Comparison of ENCODE assay signal across 8 cellular contexts in the genomic region with DNA sequence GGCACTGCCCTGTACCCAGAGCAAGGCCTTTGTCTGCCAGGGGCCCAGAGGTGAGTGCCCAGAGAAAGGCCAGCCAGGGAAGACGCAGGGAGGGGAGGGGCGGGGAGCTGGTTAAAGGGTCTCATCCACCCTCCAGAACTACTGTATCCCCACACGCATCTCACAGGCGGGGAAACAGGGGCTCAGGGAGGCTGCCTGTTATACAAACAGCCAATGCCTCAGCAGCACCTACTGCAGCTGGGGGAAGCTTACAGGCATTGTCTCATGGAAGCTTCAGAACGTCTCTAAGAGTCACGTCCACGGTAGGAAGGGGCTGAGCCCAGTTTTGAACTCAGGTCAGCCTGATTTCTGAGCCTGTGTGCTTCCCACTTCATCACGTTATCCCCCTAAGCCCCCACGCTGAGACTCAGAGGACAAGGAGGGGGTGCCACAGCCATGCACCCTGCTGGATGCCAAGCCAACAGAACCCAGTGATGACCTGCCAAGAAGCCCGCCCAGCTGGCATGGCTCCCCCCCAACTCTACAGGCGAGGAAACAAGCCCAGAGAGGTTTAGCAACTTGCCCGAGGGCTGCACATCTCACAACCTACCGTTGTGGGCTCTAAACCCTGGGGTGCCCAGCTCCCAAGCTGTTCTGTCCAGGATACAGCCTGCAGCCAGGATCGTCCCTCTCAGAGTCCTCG. TPM values are rescaled to one million over a fixed set of nuclear protein-coding genes. Genes with fewer than 3 reads are reported as not detected.
DNase-seq lines count a peak whose midpoint lies in the region; ATAC-seq and TF ChIP-seq lines count a peak whose summit lies in the region.

No MANE protein-coding gene starts in this region.

- no peaks in the 10 kb centered on the region for H3K9me2 ChIP-seq in SK-N-SH

- TF ChIP-seq CTCF in SK-N-SH (IDR thresholded peaks at IDR 0.05) (no peak), mammary epithelial cell (conservative IDR thresholded peaks at IDR 0.05 in 1 of 2, IDR thresholded peaks at IDR 0.05 in 1 of 2; ENCODE audit: extremely low read depth in 1 of 2, insufficient read depth in 1 of 2, low read depth in 1 of 2, low read length in 2 of 2) (no peak), lower lobe of right lung (IDR thresholded peaks at IDR 0.05) (no peak), suprapubic skin (IDR thresholded peaks at IDR 0.05) (no peak)

- BruUV-seq in mammary epithelial cell (replicated peaks; lab: Mats Ljungman, UMichigan): no TSS peak

- intact Hi-C loops in mammary epithelial cell (cut with micrococcal nuclease) (no loop called here), lower lobe of right lung (cut with DNase I) (no loop called here)

- no peaks in the 10 kb centered on the region for H4K20me1 ChIP-seq in SK-N-SH (ENCODE audit: insufficient read depth)
- no peaks in the 10 kb centered on the region for H4K20me1 ChIP-seq in mammary epithelial cell (ENCODE audit: insufficient read depth, low read length)

- 87% methylated on average over 8 of the region's 15 CpGs for WGBS in SK-N-SH (ENCODE audit: low lambda C conversion rate)
- 43% methylated on average over 6 of the region's 15 CpGs for WGBS in mammary epithelial cell (ENCODE audit: low coverage, missing lambda C conversion rate)
- WGBS in suprapubic skin: 36% methylated on average over 5 of the region's 15 CpGs

- no peak for TF ChIP-seq POLR2A in suprapubic skin (IDR thresholded peaks at IDR 0.05)

- H3K4me2 ChIP-seq in SK-N-SH (peak overlapping the region; percentile 72; the same call in 1 of the 2 replicates), mammary epithelial cell (ENCODE audit: insufficient read depth, low read depth, low read length) (peak overlapping the region; percentile 35)

- CTCF ChIA-PET in SK-N-SH (lab: Yijun Ruan, JAX): interaction anchor here (0.8 to 2.0 kb wide), 7 partner anchors 21 to 434 kb away, joined by 3 to 10 read pairs (median 4); no protein-coding TSS in a partner anchor
- CTCF ChIA-PET in mammary epithelial cell (lab: Charles Lee; ENCODE audit: low non-redundant PET): interaction anchor here (0.6 kb wide), 1 partner anchor 11 kb away, joined by 4 read pairs; no protein-coding TSS in a partner anchor

- H3K27me3 ChIP-seq in SK-N-SH (ENCODE audit: insufficient read depth) (no peaks in the 10 kb centered on the region), mammary epithelial cell (ENCODE audit: insufficient read depth, low read length) (no peaks in the 10 kb centered on the region), lower lobe of right lung (ENCODE audit: low read depth) (no peaks in the 10 kb centered on the region), suprapubic skin (no peaks in the 10 kb centered on the region)

- no peak overlapping the region for H3K9ac ChIP-seq in SK-N-SH
- H3K9ac ChIP-seq in mammary epithelial cell (ENCODE audit: insufficient read depth, low read length): no peak overlapping the region

- in situ Hi-C loops in mammary epithelial cell (cut with MboI; ENCODE audit: low sequenced_read_pairs in 2 of 2): no loop called here

- no peaks in the 10 kb centered on the region for H3K9me3 ChIP-seq in SK-N-SH
- no peaks in the 10 kb centered on the region for H3K9me3 ChIP-seq in mammary epithelial cell (replicated peaks; ENCODE audit: insufficient read depth, low read length)
- H3K9me3 ChIP-seq in lower lobe of right lung: no peaks in the 10 kb centered on the region
- H3K9me3 ChIP-seq in suprapubic skin: no peaks in the 10 kb centered on the region

- dilution Hi-C loops in mammary epithelial cell (cut with HindIII; ENCODE audit: low sequenced_read_pairs): no loop called here

- no peak overlapping the region for H2AFZ ChIP-seq in SK-N-SH (ENCODE audit: low read depth)
- H2AFZ ChIP-seq in mammary epithelial cell (ENCODE audit: low read depth, low read length): no peak overlapping the region

- no peaks in the 10 kb centered on the region for H3K36me3 ChIP-seq in SK-N-SH (replicated peaks in 1 of 2; ENCODE audit: control insufficient read depth in 1 of 2, insufficient read depth in 2 of 2, low read length in 1 of 2)
- H3K36me3 ChIP-seq in mammary epithelial cell (ENCODE audit: insufficient read depth, low read length): no peaks in the 10 kb centered on the region
- H3K36me3 ChIP-seq in lower lobe of right lung: no peaks in the 10 kb centered on the region
- H3K36me3 ChIP-seq in suprapubic skin: no peaks in the 10 kb centered on the region

- H3K27ac ChIP-seq in SK-N-SH (ENCODE audit: low read depth in 2 of 2, low read length in 1 of 2): peak overlapping the region in 1 of 2 experiments; percentile 94; a peak in 2 of 4 replicates
- no peak overlapping the region for H3K27ac ChIP-seq in mammary epithelial cell (ENCODE audit: insufficient read depth, low read depth, low read length)
- no peak overlapping the region for H3K27ac ChIP-seq in lower lobe of right lung
- H3K27ac ChIP-seq in suprapubic skin: peak overlapping the region; percentile 42

- no peaks in the 10 kb centered on the region for H3F3A ChIP-seq in SK-N-SH (replicated peaks; ENCODE audit: insufficient read depth)

- DNase-seq in SK-N-SH (no peak), mammary epithelial cell (no peak), lower lobe of right lung (peak; percentile 42), suprapubic skin (ENCODE audit: low spot score in 2 of 2) (peak in 1 of 2 donors; percentile 63), NCI-H748 (lab: John Stamatoyannopoulos, UW; ENCODE audit: unreplicated experiment) (no peak)

- no peak for ATAC-seq in SK-N-SH treated with all-trans-retinoic acid at 6 μM for 48 hours
- ATAC-seq in lower lobe of right lung: no peak
- ATAC-seq in esophagus mucosa: no peak
- no peak for ATAC-seq in HG03045 (IDR thresholded peaks at IDR 0.05; ENCODE audit: unreplicated experiment)

- H3K4me3 ChIP-seq in SK-N-SH (ENCODE audit: low read depth in 2 of 2, low read length in 1 of 2) (no peak overlapping the region), mammary epithelial cell (replicated peaks in 1 of 3; ENCODE audit: insufficient read depth in 1 of 3, low read depth in 2 of 3, low read length in 3 of 3) (no peak overlapping the region), lower lobe of right lung (peak overlapping the region; percentile 10), suprapubic skin (peak overlapping the region; percentile 26)

- no peak for TF ChIP-seq RAD21 in SK-N-SH (IDR thresholded peaks at IDR 0.05; ENCODE audit: low read length)

- no peak for TF ChIP-seq EP300 in SK-N-SH (IDR thresholded peaks at IDR 0.05; ENCODE audit: borderline replicate concordance in 1 of 2, low read depth in 1 of 2, low read length in 1 of 2)
- TF ChIP-seq EP300 in suprapubic skin (IDR thresholded peaks at IDR 0.05): no peak

- no peaks in the 10 kb centered on the region for H3K79me2 ChIP-seq in SK-N-SH (ENCODE audit: insufficient read depth)
- H3K79me2 ChIP-seq in mammary epithelial cell (ENCODE audit: insufficient read depth, low read length): no peaks in the 10 kb centered on the region

- peaks cover 29 to 95% of the 10 kb centered on the region in 2 experiments for H3K4me1 ChIP-seq in SK-N-SH (ENCODE audit: control insufficient read depth in 1 of 2, insufficient read depth in 2 of 2, low read depth in 1 of 2, low read length in 1 of 2)
- H3K4me1 ChIP-seq in mammary epithelial cell (ENCODE audit: insufficient read depth, low read length): peaks cover 5% of the 10 kb centered on the region
- peaks cover 55% of the 10 kb centered on the region for H3K4me1 ChIP-seq in lower lobe of right lung
- H3K4me1 ChIP-seq in suprapubic skin: peaks cover 70% of the 10 kb centered on the region

- POLR2A ChIA-PET in SK-N-SH (lab: Yijun Ruan, JAX): interaction anchor here (1.0 kb wide), 2 partner anchors 15 to 70 kb away, joined by 3 read pairs; no protein-coding TSS in a partner anchor

TF ChIP-seq in SK-N-SH, 30 proteins besides CTCF, POLR2A, EP300 and RAD21 (continues in another document):
- TF ChIP-seq MEF2A (IDR thresholded peaks at IDR 0.05; ENCODE audit: borderline replicate concordance, low read depth): no peak
- no peak for TF ChIP-seq MXI1 (IDR thresholded peaks at IDR 0.05; ENCODE audit: low read depth, low read length)
- no peak for TF ChIP-seq SMC3 (IDR thresholded peaks at IDR 0.05; ENCODE audit: low read depth, low read length)
- no peak for TF ChIP-seq RFX5 (IDR thresholded peaks at IDR 0.05; ENCODE audit: low read length)
- no peak for TF ChIP-seq TAF1 (IDR thresholded peaks at IDR 0.05; ENCODE audit: borderline replicate concordance, low read depth, low read length)
- TF ChIP-seq, protein P1, sequence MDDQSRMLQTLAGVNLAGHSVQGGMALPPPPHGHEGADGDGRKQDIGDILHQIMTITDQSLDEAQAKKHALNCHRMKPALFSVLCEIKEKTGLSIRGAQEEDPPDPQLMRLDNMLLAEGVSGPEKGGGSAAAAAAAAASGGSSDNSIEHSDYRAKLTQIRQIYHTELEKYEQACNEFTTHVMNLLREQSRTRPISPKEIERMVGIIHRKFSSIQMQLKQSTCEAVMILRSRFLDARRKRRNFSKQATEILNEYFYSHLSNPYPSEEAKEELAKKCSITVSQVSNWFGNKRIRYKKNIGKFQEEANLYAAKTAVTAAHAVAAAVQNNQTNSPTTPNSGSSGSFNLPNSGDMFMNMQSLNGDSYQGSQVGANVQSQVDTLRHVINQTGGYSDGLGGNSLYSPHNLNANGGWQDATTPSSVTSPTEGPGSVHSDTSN (IDR thresholded peaks at IDR 0.05): no peak

TF ChIP-seq in SK-N-SH treated with all-trans-retinoic acid at 6 μM for 48 hours, 23 proteins besides CTCF, POLR2A, EP300 and RAD21:
- TF ChIP-seq TCF4 (CRISPR knock-in tag; IDR thresholded peaks at IDR 0.05; ENCODE audit: borderline replicate concordance) (no peak), ZNF565 (CRISPR knock-in tag; conservative IDR thresholded peaks at IDR 0.05; ENCODE audit: low read depth) (no peak)
- TF ChIP-seq, protein P2, sequence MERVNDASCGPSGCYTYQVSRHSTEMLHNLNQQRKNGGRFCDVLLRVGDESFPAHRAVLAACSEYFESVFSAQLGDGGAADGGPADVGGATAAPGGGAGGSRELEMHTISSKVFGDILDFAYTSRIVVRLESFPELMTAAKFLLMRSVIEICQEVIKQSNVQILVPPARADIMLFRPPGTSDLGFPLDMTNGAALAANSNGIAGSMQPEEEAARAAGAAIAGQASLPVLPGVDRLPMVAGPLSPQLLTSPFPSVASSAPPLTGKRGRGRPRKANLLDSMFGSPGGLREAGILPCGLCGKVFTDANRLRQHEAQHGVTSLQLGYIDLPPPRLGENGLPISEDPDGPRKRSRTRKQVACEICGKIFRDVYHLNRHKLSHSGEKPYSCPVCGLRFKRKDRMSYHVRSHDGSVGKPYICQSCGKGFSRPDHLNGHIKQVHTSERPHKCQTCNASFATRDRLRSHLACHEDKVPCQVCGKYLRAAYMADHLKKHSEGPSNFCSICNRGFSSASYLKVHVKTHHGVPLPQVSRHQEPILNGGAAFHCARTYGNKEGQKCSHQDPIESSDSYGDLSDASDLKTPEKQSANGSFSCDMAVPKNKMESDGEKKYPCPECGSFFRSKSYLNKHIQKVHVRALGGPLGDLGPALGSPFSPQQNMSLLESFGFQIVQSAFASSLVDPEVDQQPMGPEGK (CRISPR knock-in tag; IDR thresholded peaks at IDR 0.05; ENCODE audit: borderline replicate concordance): no peak

RNA-seq across cellular contexts. Expression of gene IQSEC1, which starts 54.5 kb away (rescaled TPM):
- polyA plus RNA-seq in SK-N-SH (2012; rRNA removed): 4.4 and 6.2 TPM in 2 replicates
- polyA plus RNA-seq in SK-N-SH (2012; cell fraction: cytosol; rRNA removed): 4.2 and 5.9 TPM in 2 replicates
- 23.8 and 26.1 TPM in 2 replicates for polyA plus RNA-seq in SK-N-SH (2012; cell fraction: nucleus; rRNA removed)
- total RNA-seq in mammary epithelial cell: 10 to 100 TPM; 15.6 to 32.8 TPM
- 4.0 TPM for polyA plus RNA-seq in mammary epithelial cell
- polyA minus RNA-seq in mammary epithelial cell: 11.0 TPM
- 82.3 TPM for total RNA-seq in lower lobe of right lung
- 10 to 100 TPM; 26.7 to 52.4 (median 35.5) TPM for total RNA-seq in suprapubic skin
- total RNA-seq in esophagus mucosa: 9.4 TPM

Comparison
In these comparisons a context has a peak if more than half of its experiments do, and no peak if none do; other contexts are left out.
1. H3K4me3 ChIP-seq: peak in lower lobe of right lung (single experiment) and suprapubic skin (single experiment); none in SK-N-SH (0 of 2) and mammary epithelial cell (0 of 3).